9 cellular contexts compared by ENCODE assay signal in genomic region chr11:102341844-102342318, GRCh38. TPM values are rescaled to one million over a fixed set of nuclear protein-coding genes. Genes with fewer than 3 reads are reported as not detected.
DNase-seq lines count a peak whose midpoint lies in the region; ATAC-seq and TF ChIP-seq lines count a peak whose summit lies in the region.
"Had no signal": no experiment of that assay in that cellular context is flagged by ENCODE, and none has a peak within 500 bp of the region (broad histone marks: within the 10 kb centered on the region; RNA-seq: fewer than 3 reads in every experiment).

No MANE protein-coding gene starts in this region.

- H3K79me2 ChIP-seq in OCI-LY3 (ENCODE audit: low read length): no peaks in the 10 kb centered on the region

- H2AFZ ChIP-seq in OCI-LY3 (ENCODE audit: low read depth, low read length): no peak overlapping the region

- no peak for TF ChIP-seq POLR2A in esophagus muscularis mucosa (IDR thresholded peaks at IDR 0.05; ENCODE audit: low read depth)

- H3K36me3 ChIP-seq in OCI-LY3 (replicated peaks; ENCODE audit: low read depth, low read length) (peaks cover 10% of the 10 kb centered on the region), esophagus muscularis mucosa (peaks cover 0 to 18% (median 8%) of the 10 kb centered on the region in 4 donors), thoracic aorta (no peaks in the 10 kb centered on the region)

- TF ChIP-seq EP300 in esophagus muscularis mucosa (IDR thresholded peaks at IDR 0.05): no peak

- H3K4me2 ChIP-seq in OCI-LY3 (ENCODE audit: low read length): no peak overlapping the region

- H3K4me1 ChIP-seq in OCI-LY3 (ENCODE audit: low read length): peaks cover 14% of the 10 kb centered on the region
- peaks cover 7 to 11% (median 9%) of the 10 kb centered on the region in 4 donors for H3K4me1 ChIP-seq in esophagus muscularis mucosa
- peaks cover 5 to 6% of the 10 kb centered on the region in 2 donors for H3K4me1 ChIP-seq in thoracic aorta (ENCODE audit: control insufficient read depth in 1 of 2, low read depth in 2 of 2)

- intact Hi-C loops in Calu3 (cut with micrococcal nuclease; ENCODE audit: unreplicated experiment): loop anchor here (2.0 to 10.0 kb wide), 3 partner anchors 153 to 325 kb away; no protein-coding TSS in a partner anchor
- intact Hi-C loops in esophagus muscularis mucosa (cut with DNase I): loop anchor here (2.0 to 5.0 kb wide), 4 partner anchors 55 to 325 kb away; partner anchors contain the start of gene TMEM123

- no peaks in the 10 kb centered on the region for H3K27me3 Mint-ChIP-seq in Calu3 (ENCODE audit: unreplicated experiment)
- no peaks in the 10 kb centered on the region for H3K27me3 Mint-ChIP-seq in IgD-negative memory B cell
- no peaks in the 10 kb centered on the region for H3K27me3 Mint-ChIP-seq in natural killer cell treated with Interleukin-12 subunit alpha and Interleukin-12 subunit beta and Interleukin-15 and Interleukin-18, amount 100 ng/mL, for 72 hours
- H3K27me3 Mint-ChIP-seq: dendritic cell treated with granulocyte-macrophage colony-stimulating factor and Interleukin-4, amounts not matched to agents 40 ng/mL and 50 ng/mL, for 4 days had no signal

- H3K27me3 ChIP-seq in OCI-LY3 (ENCODE audit: low read depth, low read length) (no peaks in the 10 kb centered on the region), esophagus muscularis mucosa (no peaks in the 10 kb centered on the region), thoracic aorta (replicated peaks; ENCODE audit: insufficient read depth) (no peaks in the 10 kb centered on the region)

- H3K27ac ChIP-seq in OCI-LY3 (ENCODE audit: low read length) (no peak overlapping the region), esophagus muscularis mucosa (replicated peaks in 1 of 4) (no peak overlapping the region), thoracic aorta (no peak overlapping the region)

- TF ChIP-seq CTCF in Calu3 (IDR thresholded peaks at IDR 0.05; ENCODE audit: unreplicated experiment) (peak; percentile 54), OCI-LY3 (IDR thresholded peaks at IDR 0.05; ENCODE audit: low read depth, low read length) (peak; percentile 72), esophagus muscularis mucosa (IDR thresholded peaks at IDR 0.05) (peak; percentile 67 to 78 (median 71)), thoracic aorta (IDR thresholded peaks at IDR 0.05) (peak; percentile 71)

- H3K4me1 Mint-ChIP-seq in Calu3 (ENCODE audit: low read depth, unreplicated experiment): peaks cover 27% of the 10 kb centered on the region
- H3K4me1 Mint-ChIP-seq in IgD-negative memory B cell: peaks cover 19 to 36% (median 25%) of the 10 kb centered on the region in 3 donors
- H3K4me1 Mint-ChIP-seq in natural killer cell treated with Interleukin-12 subunit alpha and Interleukin-12 subunit beta and Interleukin-15 and Interleukin-18, amount 100 ng/mL, for 72 hours (ENCODE audit: low read depth in 2 of 2): peaks cover 17 to 18% of the 10 kb centered on the region in 2 donors

- H3K4me3 Mint-ChIP-seq in Calu3 (ENCODE audit: low read depth, unreplicated experiment) (no peak overlapping the region), IgD-negative memory B cell (peak overlapping the region in 1 of 4 donors; percentile 6)
- no peak overlapping the region for H3K4me3 Mint-ChIP-seq in natural killer cell treated with Interleukin-12 subunit alpha and Interleukin-12 subunit beta and Interleukin-15 and Interleukin-18, amount 100 ng/mL, for 72 hours
- H3K4me3 Mint-ChIP-seq: dendritic cell treated with granulocyte-macrophage colony-stimulating factor and Interleukin-4, amounts not matched to agents 40 ng/mL and 50 ng/mL, for 4 days had no signal

- H3K4me3 ChIP-seq in OCI-LY3 (ENCODE audit: low read length) (no peak overlapping the region), esophagus muscularis mucosa (no peak overlapping the region), thoracic aorta (no peak overlapping the region)

- no CpG with 5 or more reads among the region's 1 CpG for WGBS in esophagus muscularis mucosa

- no peaks in the 10 kb centered on the region for H3K9me3 Mint-ChIP-seq in Calu3 (ENCODE audit: low read depth, unreplicated experiment)
- H3K9me3 Mint-ChIP-seq in IgD-negative memory B cell: no peaks in the 10 kb centered on the region
- no peaks in the 10 kb centered on the region for H3K9me3 Mint-ChIP-seq in natural killer cell treated with Interleukin-12 subunit alpha and Interleukin-12 subunit beta and Interleukin-15 and Interleukin-18, amount 100 ng/mL, for 72 hours
- H3K9me3 Mint-ChIP-seq: dendritic cell treated with granulocyte-macrophage colony-stimulating factor and Interleukin-4, amounts not matched to agents 40 ng/mL and 50 ng/mL, for 4 days had no signal

- DNase-seq in Calu3: peak; percentile 65
- peak; percentile 66 for DNase-seq in activated T-cell treated with anti-CD3 and anti-CD28 coated beads, Interleukin-2, amount 50 U/mL, for 1 hour
- DNase-seq in esophagus muscularis mucosa (ENCODE audit: extremely low spot score): no peak
- DNase-seq in natural killer cell treated with Interleukin-12 subunit alpha and Interleukin-12 subunit beta and Interleukin-15 and Interleukin-18, amount 100 ng/mL, for 72 hours (ENCODE audit: low spot score): peak; percentile 74
- DNase-seq in thoracic aorta (ENCODE audit: low spot score): peak; percentile 33

- H3K9me3 ChIP-seq in OCI-LY3 (ENCODE audit: insufficient read depth, low read length): no peaks in the 10 kb centered on the region
- H3K9me3 ChIP-seq in esophagus muscularis mucosa: no peaks in the 10 kb centered on the region
- no peaks in the 10 kb centered on the region for H3K9me3 ChIP-seq in thoracic aorta

- no peaks in the 10 kb centered on the region for H4K20me1 ChIP-seq in OCI-LY3 (ENCODE audit: insufficient read depth, low read length)

- H3K36me3 Mint-ChIP-seq in Calu3 (ENCODE audit: insufficient read depth, unreplicated experiment) (peaks cover 30% of the 10 kb centered on the region), IgD-negative memory B cell (no peaks in the 10 kb centered on the region)
- H3K36me3 Mint-ChIP-seq in natural killer cell treated with Interleukin-12 subunit alpha and Interleukin-12 subunit beta and Interleukin-15 and Interleukin-18, amount 100 ng/mL, for 72 hours: peaks cover 9% of the 10 kb centered on the region

- BruUV-seq in Calu3 (replicated peaks; lab: Mats Ljungman, UMichigan): no TSS peak

- peak overlapping the region; percentile 15 for H3K27ac Mint-ChIP-seq in Calu3 (ENCODE audit: unreplicated experiment)
- H3K27ac Mint-ChIP-seq in IgD-negative memory B cell: peak overlapping the region; percentile 13 to 71 (median 16)
- no peak overlapping the region for H3K27ac Mint-ChIP-seq in natural killer cell treated with Interleukin-12 subunit alpha and Interleukin-12 subunit beta and Interleukin-15 and Interleukin-18, amount 100 ng/mL, for 72 hours
- H3K27ac Mint-ChIP-seq: dendritic cell treated with granulocyte-macrophage colony-stimulating factor and Interleukin-4, amounts not matched to agents 40 ng/mL and 50 ng/mL, for 4 days had no signal

- ATAC-seq in GM21381 (IDR thresholded peaks at IDR 0.05; ENCODE audit: unreplicated experiment) (peak; percentile 40), thoracic aorta (ENCODE audit: insufficient number of reproducible peaks, low FRiP score, low read depth) (no peak)
- ATAC-seq in natural killer cell treated with Interleukin-12 subunit alpha and Interleukin-12 subunit beta and Interleukin-15 and Interleukin-18, amount 100 ng/mL, for 72 hours: peak; percentile 59 to 73

- H3K9ac ChIP-seq in OCI-LY3 (ENCODE audit: low read length): no peak overlapping the region

- CTCF ChIA-PET in Calu3 (lab: Charles Lee): interaction anchor here (0.6 to 2.1 kb wide), 9 partner anchors 36 to 334 kb away, joined by 3 to 11 read pairs (median 3); no protein-coding TSS in a partner anchor

RNA-seq across cellular contexts. Expression of gene BIRC2, which starts 5.1 kb away (rescaled TPM):
- 28.3 and 32.6 TPM in 2 replicates for total RNA-seq in Calu3 (2022)
- 28.4 TPM for polyA plus RNA-seq in IgD-negative memory B cell
- total RNA-seq in esophagus muscularis mucosa: 10 to 100 TPM; 25.6 to 40.3 (median 33.5) TPM
- 10 to 100 TPM; 41.4 to 47.0 TPM for total RNA-seq in natural killer cell treated with Interleukin-12 subunit alpha and Interleukin-12 subunit beta and Interleukin-15 and Interleukin-18, amount 100 ng/mL, for 72 hours
- total RNA-seq in thoracic aorta: 10 to 100 TPM; 48.7 to 92.9 TPM

RNA-seq across cellular contexts. Expression of gene BIRC3, which starts 24.6 kb away (rescaled TPM):
- total RNA-seq in Calu3 (2022): 69.4 and 85.6 TPM in 2 replicates
- 158 TPM for polyA plus RNA-seq in IgD-negative memory B cell
- 10 to 100 TPM in 3 of 4 donors, 1 to 10 TPM in 1; 10.0 to 13.7 (median 11.0) TPM for total RNA-seq in esophagus muscularis mucosa
- total RNA-seq in natural killer cell treated with Interleukin-12 subunit alpha and Interleukin-12 subunit beta and Interleukin-15 and Interleukin-18, amount 100 ng/mL, for 72 hours: 10 to 100 TPM; 62.3 to 75.6 TPM
- total RNA-seq in thoracic aorta: 10 to 100 TPM in 1 of 2 donors, 1 to 10 TPM in 1; 4.9 to 15.3 TPM

Comparison
In these comparisons a context has a peak if more than half of its experiments do, and no peak if none do; other contexts are left out.
1. H3K27ac Mint-ChIP-seq: peak in Calu3 (single experiment) and IgD-negative memory B cell (3 of 3); none in natural killer cell treated with Interleukin-12 subunit alpha and Interleukin-12 subunit beta and Interleukin-15 and Interleukin-18, amount 100 ng/mL, for 72 hours (0 of 2).
2. Peak in every context shown above with its lines, with median percentiles within 50 percentile points of each other: CTCF ChIP-seq.